Comparison of ENCODE assay signal across 9 cellular contexts in the genomic region with DNA sequence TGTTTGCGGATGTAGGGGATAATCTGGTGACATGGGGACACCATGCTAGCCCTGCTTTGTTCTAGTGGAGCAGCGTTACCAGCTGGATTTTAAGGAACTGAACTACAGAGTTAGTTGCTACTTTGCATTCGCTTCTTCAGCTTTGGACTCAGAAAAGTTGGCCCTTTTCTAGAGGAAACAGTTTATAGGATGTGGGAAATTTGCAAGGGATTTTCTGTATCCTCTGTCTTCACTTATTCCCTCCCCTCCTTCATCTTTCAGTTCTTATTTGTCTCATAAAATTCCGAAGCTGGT. TPM values are rescaled to one million over a fixed set of nuclear protein-coding genes. Genes with fewer than 3 reads are reported as not detected.
DNase-seq lines count a peak whose midpoint lies in the region; ATAC-seq and TF ChIP-seq lines count a peak whose summit lies in the region.
"Had no signal": no experiment of that assay in that cellular context is flagged by ENCODE, and none has a peak within 500 bp of the region (broad histone marks: within the 10 kb centered on the region; RNA-seq: fewer than 3 reads in every experiment).

No MANE protein-coding gene starts in this region.

- TF ChIP-seq POLR2A in NB4 (IDR thresholded peaks at IDR 0.05; ENCODE audit: extremely low read depth, insufficient read length) (no peak), vagina (IDR thresholded peaks at IDR 0.05) (no peak)

- H3K9ac ChIP-seq in parathyroid adenoma, result no peak overlapping the region

- peak overlapping the region; percentile 91 for H3K4me3 ChIP-seq in NB4 (ENCODE audit: low read depth, low read length)
- H3K4me3 ChIP-seq in parathyroid adenoma (ENCODE audit: low read depth, low read length), result peak overlapping the region; percentile 5
- peak overlapping the region in 1 of 2 donors; percentile 87 for H3K4me3 ChIP-seq in vagina

- H3K27ac ChIP-seq in parathyroid adenoma (no peak overlapping the region), vagina (no peak overlapping the region)

- ATAC-seq in effector memory CD8-positive, alpha-beta T cell (replicated peaks), result no peak

- H3K27me3 ChIP-seq in parathyroid adenoma (ENCODE audit: control insufficient read depth, insufficient read depth, low read length) (no peaks in the 10 kb centered on the region), vagina (no peaks in the 10 kb centered on the region)

- CTCF ChIA-PET in Calu3 (lab: Charles Lee), result interaction anchor here (1.5 kb wide), 1 partner anchor 41 kb away, joined by 5 read pairs; no protein-coding TSS in a partner anchor

- no peaks in the 10 kb centered on the region for H3K9me3 Mint-ChIP-seq in Calu3 (ENCODE audit: low read depth, unreplicated experiment)
- no peaks in the 10 kb centered on the region for H3K9me3 Mint-ChIP-seq in effector memory CD8-positive, alpha-beta T cell

- intact Hi-C loops in Calu3 (cut with micrococcal nuclease; ENCODE audit: unreplicated experiment) (loop anchor here (5.0 kb wide), 2 partner anchors 40 to 80 kb away; no protein-coding TSS in a partner anchor), vagina (cut with DNase I) (loop anchor here (10.0 kb wide), 1 partner anchor 77 kb away; no protein-coding TSS in a partner anchor)

- peak overlapping the region; percentile 92 for H3K4me2 ChIP-seq in parathyroid adenoma (ENCODE audit: low read length)

- peaks cover 26% of the 10 kb centered on the region for H3K4me1 Mint-ChIP-seq in Calu3 (ENCODE audit: low read depth, unreplicated experiment)
- H3K4me1 Mint-ChIP-seq in effector memory CD8-positive, alpha-beta T cell (ENCODE audit: low read depth in 2 of 2), result peaks cover 63 to 68% of the 10 kb centered on the region in 2 donors

- no TSS peak for BruUV-seq in Calu3 (replicated peaks; lab: Mats Ljungman, UMichigan)

- H3K9me3 ChIP-seq in parathyroid adenoma (ENCODE audit: control insufficient read depth, low read length), result no peaks in the 10 kb centered on the region
- no peaks in the 10 kb centered on the region for H3K9me3 ChIP-seq in vagina

- no peak overlapping the region for H2AFZ ChIP-seq in parathyroid adenoma

- H3K27me3 Mint-ChIP-seq in Calu3 (ENCODE audit: unreplicated experiment), result no peaks in the 10 kb centered on the region
- no peaks in the 10 kb centered on the region for H3K27me3 Mint-ChIP-seq in effector memory CD8-positive, alpha-beta T cell

- peaks cover 43% of the 10 kb centered on the region for H3K79me2 ChIP-seq in parathyroid adenoma

- peaks cover 35% of the 10 kb centered on the region for H3K36me3 Mint-ChIP-seq in Calu3 (ENCODE audit: insufficient read depth, unreplicated experiment)
- peaks cover 14% of the 10 kb centered on the region for H3K36me3 Mint-ChIP-seq in effector memory CD8-positive, alpha-beta T cell (ENCODE audit: insufficient read depth)

- H3K4me3 Mint-ChIP-seq in Calu3 (ENCODE audit: low read depth, unreplicated experiment), result peak overlapping the region; percentile 85
- H3K4me3 Mint-ChIP-seq in effector memory CD8-positive, alpha-beta T cell, result peak overlapping the region; percentile 97 to 98

- no peaks in the 10 kb centered on the region for H3K36me3 ChIP-seq in parathyroid adenoma (ENCODE audit: control insufficient read depth, insufficient read depth, low read length)
- H3K36me3 ChIP-seq in vagina, result no peaks in the 10 kb centered on the region

- TF ChIP-seq CTCF in Calu3 (IDR thresholded peaks at IDR 0.05; ENCODE audit: unreplicated experiment) (no peak), NB4 (IDR thresholded peaks at IDR 0.05; ENCODE audit: low read depth, low read length) (no peak), parathyroid adenoma (IDR thresholded peaks at IDR 0.05) (no peak), vagina (IDR thresholded peaks at IDR 0.05) (no peak)

- H3K4me1 ChIP-seq in parathyroid adenoma, result peaks cover 21% of the 10 kb centered on the region
- peaks cover 77% of the 10 kb centered on the region for H3K4me1 ChIP-seq in vagina

- no peak overlapping the region for H3K27ac Mint-ChIP-seq in Calu3 (ENCODE audit: unreplicated experiment)
- H3K27ac Mint-ChIP-seq in effector memory CD8-positive, alpha-beta T cell, result peak overlapping the region in 1 of 2 donors; percentile 57

- DNase-seq in Calu3, result no peak
- no peak for DNase-seq in NB4 (ENCODE audit: low read depth)
- no peak for DNase-seq in effector memory CD8-positive, alpha-beta T cell
- no peak for DNase-seq in NCI-H226
- DNase-seq in NCI-H524 (lab: John Stamatoyannopoulos, UW), result no peak
- no peak for DNase-seq in vagina (ENCODE audit: extremely low spot score in 2 of 2)
- DNase-seq in stimulated activated naive CD4-positive, alpha-beta T cell (lab: John Stamatoyannopoulos, UW), result no peak
- DNase-seq: NCI-H524 treated with DMSO at 0.1 percent for 48 hours had no signal

RNA-seq across cellular contexts. Expression of gene GATAD2A, which starts 2.1 kb away (rescaled TPM):
- total RNA-seq in Calu3 (2022) (79.8 and 83.7 TPM in 2 replicates), vagina (49.6 TPM)
